In genomic region chr2:98746426-98746825, GRCh38 we compare ENCODE assay signal across 1 cellular context.
TF ChIP-seq lines count a peak whose summit lies in the region.

No MANE protein-coding gene starts in this region.

TF ChIP-seq in HEK293, 187 proteins besides CTCF, POLR2A, EP300 and RAD21:
- peak; percentile 24; the same call in 1 of the 2 replicates for TF ChIP-seq PRDM10 (tag by site-specific recombination; IDR thresholded peaks at IDR 0.05)
- no peak for TF ChIP-seq ZNF354C (tag by site-specific recombination; IDR thresholded peaks at IDR 0.05; ENCODE audit: borderline replicate concordance, low read depth)
